ENCODE assay signal across 1 cellular context in the genomic region with DNA sequence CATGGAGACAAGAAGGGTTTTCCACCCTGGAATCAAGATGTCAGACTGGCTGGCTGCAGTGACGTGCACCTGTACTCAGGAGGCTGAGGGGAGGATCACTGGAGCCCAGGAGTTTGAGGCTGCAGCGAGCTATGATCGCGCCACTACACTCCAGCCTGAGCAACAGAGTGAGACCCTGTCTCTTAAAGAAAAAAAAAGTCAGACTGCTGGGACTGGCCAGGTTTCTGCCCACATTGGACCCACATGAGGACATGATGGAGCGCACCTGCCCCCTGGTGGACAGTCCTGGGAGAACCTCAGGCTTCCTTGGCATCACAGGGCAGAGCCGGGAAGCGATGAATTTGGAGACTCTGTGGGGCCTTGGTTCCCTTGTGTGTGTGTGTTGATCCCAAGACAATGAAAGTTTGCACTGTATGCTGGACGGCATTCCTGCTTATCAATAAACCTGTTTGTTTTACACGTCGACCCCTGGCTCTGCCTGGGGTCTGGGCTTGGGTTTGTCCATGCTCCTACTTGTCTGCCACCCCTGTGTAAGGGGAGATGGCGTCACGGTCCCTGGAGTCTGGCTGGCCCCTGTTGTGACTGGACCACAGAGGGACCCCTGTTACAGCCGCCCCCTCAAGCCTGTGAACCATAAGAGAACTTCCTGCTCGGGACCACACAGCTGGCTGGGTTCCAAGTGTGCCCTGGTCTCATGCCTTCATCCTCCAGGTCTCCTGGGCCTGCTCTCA.
TF ChIP-seq lines count a peak whose summit lies in the region.

No MANE protein-coding gene starts in this region.

TF ChIP-seq in IMR-90, 13 proteins besides CTCF, POLR2A, EP300 and RAD21 (continued from another document):
- TF ChIP-seq USF2 (IDR thresholded peaks at IDR 0.05; ENCODE audit: low read depth, low read length) (no peak), SMC3 (IDR thresholded peaks at IDR 0.05; ENCODE audit: low read depth, low read length) (peak; percentile 100)
